In genomic region chr2:130819226-130819914, GRCh38 we compare ENCODE assay signal across 15 cellular contexts. TPM values are rescaled to one million over a fixed set of nuclear protein-coding genes. Genes with fewer than 3 reads are reported as not detected.
A peak's percentile ranks its signal among the peaks of the same experiment; 100 is the strongest.
DNase-seq lines count a peak whose midpoint lies in the region; ATAC-seq and TF ChIP-seq lines count a peak whose summit lies in the region.
"Had no signal": no experiment of that assay in that cellular context is flagged by ENCODE, and none has a peak within 500 bp of the region (broad histone marks: within the 10 kb centered on the region; RNA-seq: fewer than 3 reads in every experiment).

No MANE protein-coding gene starts in this region.

- H3K9me3 Mint-ChIP-seq in stimulated activated memory B cell treated with anti-CD40 and anti-IgM and Interleukin-4, amounts not matched to agents 10 μg/mL and 1 μg/mL and 100 μg/mL, for 72 hours = peaks cover 2% of the 10 kb centered on the region
- H3K9me3 Mint-ChIP-seq: CD8-positive, alpha-beta memory T cell had no signal

- H3K36me3 ChIP-seq in kidney epithelial cell (ENCODE audit: control insufficient read depth, insufficient read depth, low read length) (no peaks in the 10 kb centered on the region), SJCRH30 (no peaks in the 10 kb centered on the region)

- no peaks in the 10 kb centered on the region for H3K36me3 Mint-ChIP-seq in stimulated activated memory B cell treated with anti-CD40 and anti-IgM and Interleukin-4, amounts not matched to agents 10 μg/mL and 1 μg/mL and 100 μg/mL, for 72 hours
- H3K36me3 Mint-ChIP-seq: CD8-positive, alpha-beta memory T cell had no signal

- H3K27ac ChIP-seq in substantia nigra (ENCODE audit: low read depth, low read length, poor library complexity, severe bottlenecking) = peak overlapping the region; percentile 14
- no peak overlapping the region for H3K27ac ChIP-seq in SJCRH30

- peaks cover 15% of the 10 kb centered on the region for H3K4me1 Mint-ChIP-seq in stimulated activated memory B cell treated with anti-CD40 and anti-IgM and Interleukin-4, amounts not matched to agents 10 μg/mL and 1 μg/mL and 100 μg/mL, for 72 hours

- H3K27ac Mint-ChIP-seq in stimulated activated memory B cell treated with anti-CD40 and anti-IgM and Interleukin-4, amounts not matched to agents 10 μg/mL and 1 μg/mL and 100 μg/mL, for 72 hours = no peak overlapping the region
- H3K27ac Mint-ChIP-seq: T-helper 17 cell had no signal

- H3K4me3 Mint-ChIP-seq in stimulated activated memory B cell treated with anti-CD40 and anti-IgM and Interleukin-4, amounts not matched to agents 10 μg/mL and 1 μg/mL and 100 μg/mL, for 72 hours = no peak overlapping the region
- H3K4me3 Mint-ChIP-seq: T-helper 17 cell had no signal

- H3K27me3 Mint-ChIP-seq in stimulated activated memory B cell treated with anti-CD40 and anti-IgM and Interleukin-4, amounts not matched to agents 10 μg/mL and 1 μg/mL and 100 μg/mL, for 72 hours = peaks cover 27% of the 10 kb centered on the region

- ATAC-seq in stimulated activated memory B cell treated with anti-CD40 and anti-IgM and Interleukin-4, amounts not matched to agents 10 μg/mL and 1 μg/mL and 100 μg/mL, for 72 hours = no peak
- ATAC-seq in HG02852 (IDR thresholded peaks at IDR 0.05; ENCODE audit: unreplicated experiment) = no peak
- ATAC-seq: K562, T-helper 17 cell had no signal

- in situ Hi-C loops in astrocyte of the spinal cord (cut with HindIII; ENCODE audit: low sequenced_read_pairs) = no loop called here

- H3K4me3 ChIP-seq in astrocyte of the spinal cord (ENCODE audit: low read depth, low read length) (no peak overlapping the region), kidney epithelial cell (ENCODE audit: low read depth, low read length) (no peak overlapping the region), SJCRH30 (no peak overlapping the region)
- H3K4me3 ChIP-seq: K562 had no signal

- DNase-seq in NCI-H1694 treated with DMSO at 0.1 percent for 48 hours (lab: John Stamatoyannopoulos, UW) = peak; percentile 91
- no peak for DNase-seq in NCI-H1694 (lab: John Stamatoyannopoulos, UW)
- no peak for DNase-seq in astrocyte of the spinal cord (ENCODE audit: low read depth, low spot score)
- no peak for DNase-seq in kidney epithelial cell (ENCODE audit: low read depth)
- peak in 1 of 49 donors; percentile 66 for DNase-seq in substantia nigra (lab: John Stamatoyannopoulos, UW)
- DNase-seq in SJCRH30 = no peak
- DNase-seq: CD8-positive, alpha-beta memory T cell; effector memory CD4-positive, alpha-beta T cell; GF-D8; NCI-H1417; stimulated activated naive CD4-positive, alpha-beta T cell treated with Interleukin-2 at 50 U/mL for 16 hours; T-helper 17 cell had no signal

- peak; percentile 5 for TF ChIP-seq CTCF in astrocyte of the spinal cord (IDR thresholded peaks at IDR 0.05; ENCODE audit: low read depth, low read length)
- peak; percentile 13 for TF ChIP-seq CTCF in kidney epithelial cell (IDR thresholded peaks at IDR 0.05; ENCODE audit: insufficient read depth, low read length, poor library complexity, severe bottlenecking)

- H3K27me3 ChIP-seq in kidney epithelial cell (ENCODE audit: control insufficient read depth, insufficient read depth, low read length) (no peaks in the 10 kb centered on the region), SJCRH30 (peaks cover 13% of the 10 kb centered on the region; the same call in 1 of the 2 replicates)

- H3K4me1 ChIP-seq in SJCRH30 = no peaks in the 10 kb centered on the region

- no peaks in the 10 kb centered on the region for H3K9me3 ChIP-seq in SJCRH30 (replicated peaks)

RNA-seq across cellular contexts. Expression of gene ARHGEF4, which starts 17.3 kb away (rescaled TPM):
- total RNA-seq in kidney epithelial cell = 9.3 and 14.9 TPM in 2 replicates
- total RNA-seq in SJCRH30 (2014; rRNA removed; shearing (Covaris generic)) = 0.06 TPM in 1 of 2 replicates, not detected in the other
- total RNA-seq: K562 had no signal
